9 cellular contexts compared by ENCODE assay signal in genomic region chr11:133134561-133135173, GRCh38.
DNase-seq lines count a peak whose midpoint lies in the region; ATAC-seq and TF ChIP-seq lines count a peak whose summit lies in the region.
"Had no signal": no experiment of that assay in that cellular context is flagged by ENCODE, and none has a peak within 500 bp of the region (broad histone marks: within the 10 kb centered on the region; RNA-seq: fewer than 3 reads in every experiment).

No MANE protein-coding gene starts in this region.

- DNase-seq in COLO829 (ENCODE audit: low spot score) (peak; percentile 54), NCI-H2107 (lab: John Stamatoyannopoulos, UW) (peak; percentile 7), fibroblast of the conjunctiva (ENCODE audit: low read depth) (peak; percentile 3), omental fat pad (ENCODE audit: low spot score) (peak; percentile 29)
- DNase-seq in activated CD4-positive, alpha-beta memory T cell treated with anti-CD3 and anti-CD28 coated beads, Interleukin-2, amount 10 ng/mL, durations not matched to agents 7 days and 5 days = peak; percentile 50
- DNase-seq: activated B cell treated with CpG ODN at 0.5 μM for 24 hours had no signal

- CTCF ChIA-PET in activated CD4-positive, alpha-beta memory T cell treated with anti-CD3 and anti-CD28 coated beads, Interleukin-2, amount 10 ng/mL, durations not matched to agents 7 days and 5 days (lab: Charles Lee) = interaction anchor here (0.6 to 3.4 kb wide), 10 partner anchors 10 to 703 kb away, joined by 3 to 52 read pairs (median 4); no protein-coding TSS in a partner anchor

- no peaks in the 10 kb centered on the region for H3K9me3 Mint-ChIP-seq in activated CD4-positive, alpha-beta memory T cell treated with anti-CD3 and anti-CD28 coated beads, Interleukin-2, amount 10 ng/mL, durations not matched to agents 7 days and 5 days

- H3K36me3 Mint-ChIP-seq in activated CD4-positive, alpha-beta memory T cell treated with anti-CD3 and anti-CD28 coated beads, Interleukin-2, amount 10 ng/mL, durations not matched to agents 7 days and 5 days (ENCODE audit: low read depth) = no peaks in the 10 kb centered on the region

- ATAC-seq in GM19023 (IDR thresholded peaks at IDR 0.05; ENCODE audit: unreplicated experiment) = peak; percentile 96
- peak; percentile 87 for ATAC-seq in HG03066 (IDR thresholded peaks at IDR 0.05; ENCODE audit: low read depth, unreplicated experiment)
- no peak for ATAC-seq in omental fat pad (ENCODE audit: low FRiP score)
- ATAC-seq in GM18517 (IDR thresholded peaks at IDR 0.05; ENCODE audit: unreplicated experiment) = no peak

- TF ChIP-seq CTCF in omental fat pad (IDR thresholded peaks at IDR 0.05) = peak in 2 of 3 donors; percentile 20 to 24

- no peak overlapping the region for H3K4me3 Mint-ChIP-seq in activated CD4-positive, alpha-beta memory T cell treated with anti-CD3 and anti-CD28 coated beads, Interleukin-2, amount 10 ng/mL, durations not matched to agents 7 days and 5 days
- H3K4me3 Mint-ChIP-seq: activated B cell treated with CpG ODN at 0.5 μM for 24 hours had no signal

- H3K4me1 Mint-ChIP-seq in activated CD4-positive, alpha-beta memory T cell treated with anti-CD3 and anti-CD28 coated beads, Interleukin-2, amount 10 ng/mL, durations not matched to agents 7 days and 5 days = no peaks in the 10 kb centered on the region
- H3K4me1 Mint-ChIP-seq: activated B cell treated with CpG ODN at 0.5 μM for 24 hours had no signal

- H3K27me3 Mint-ChIP-seq in activated CD4-positive, alpha-beta memory T cell treated with anti-CD3 and anti-CD28 coated beads, Interleukin-2, amount 10 ng/mL, durations not matched to agents 7 days and 5 days = peaks cover 1% of the 10 kb centered on the region

- H3K27ac Mint-ChIP-seq in activated CD4-positive, alpha-beta memory T cell treated with anti-CD3 and anti-CD28 coated beads, Interleukin-2, amount 10 ng/mL, durations not matched to agents 7 days and 5 days = no peak overlapping the region
- H3K27ac Mint-ChIP-seq: activated B cell treated with CpG ODN at 0.5 μM for 24 hours had no signal

- POLR2A ChIA-PET in activated CD4-positive, alpha-beta memory T cell treated with anti-CD3 and anti-CD28 coated beads, Interleukin-2, amount 10 ng/mL, durations not matched to agents 7 days and 5 days (lab: Charles Lee) = no interaction called here

Comparison
In these comparisons a context has a peak if more than half of its experiments do, and no peak if none do; other contexts are left out.
1. DNase-seq: peak in every context shown above with its lines; median percentile 54 in COLO829; 50 in activated CD4-positive, alpha-beta memory T cell treated with anti-CD3 and anti-CD28 coated beads, Interleukin-2, amount 10 ng/mL, durations not matched to agents 7 days and 5 days; 29 in omental fat pad; 7 in NCI-H2107; 3 in fibroblast of the conjunctiva.
2. ATAC-seq: peak in GM19023 (single experiment) and HG03066 (single experiment); none in omental fat pad (single experiment) and GM18517 (single experiment).